Comparison of ENCODE assay signal across 27 cellular contexts in genomic region chr19:21440321-21440720, GRCh38.
"Had no signal": no experiment of that assay in that cellular context is flagged by ENCODE, and none has a peak within 500 bp of the region (broad histone marks: within the 10 kb centered on the region; RNA-seq: fewer than 3 reads in every experiment).

No MANE protein-coding gene starts in this region.

- DNase-seq: activated CD4-positive, alpha-beta T cell treated with anti-CD3 and anti-CD28 coated beads for 48 hours; activated CD4-positive, alpha-beta T cell treated with anti-CD3 and anti-CD28 coated beads, Interleukin-2, amount 50 U/mL, for 48 hours; activated CD4-positive, CD25-positive, alpha-beta regulatory T cell treated with anti-CD3 and anti-CD28 coated beads, Interleukin-2, amount 50 U/mL, for 72 hours; activated CD8-positive, alpha-beta memory T cell treated with anti-CD3 and anti-CD28 coated beads, Interleukin-2, amount 10 ng/mL, durations not matched to agents 7 days and 5 days; activated effector memory CD4-positive, alpha-beta T cell treated with Interleukin-2 at 50 U/mL for 16 hours; activated naive CD4-positive, alpha-beta T cell; activated T-cell treated with anti-CD3 and anti-CD28 coated beads, Interleukin-2, amount 50 U/mL, for 24 hours; amniotic stem cell; caudate nucleus; IMR-90; Kasumi-1; KBM-7; NCI-H1092; NCI-H1417; NCI-H1930; NCI-H2107; NCI-H2171 treated with DMSO at 0.1 percent for 48 hours; NCI-H226; NCI-H526 treated with DMSO at 0.1 percent for 48 hours; NCI-H82; Peyer's patch; SHP77; SW 1271 had no signal

- H3K36me3 ChIP-seq: Peyer's patch, SJSA1 had no signal

- H3K27ac ChIP-seq: Peyer's patch, RWPE1, SJSA1 had no signal

- H3K4me1 ChIP-seq: Peyer's patch, SJSA1 had no signal

- ATAC-seq: activated CD8-positive, alpha-beta memory T cell treated with anti-CD3 and anti-CD28 coated beads, Interleukin-2, amount 10 ng/mL, durations not matched to agents 7 days and 5 days; SK-N-SH treated with all-trans-retinoic acid at 6 μM for 48 hours; WTC11 had no signal

- H3K27me3 ChIP-seq: Peyer's patch, SJSA1 had no signal

- H3K4me3 ChIP-seq: Peyer's patch, SJSA1 had no signal
